ENCODE assay signal across 13 cellular contexts in genomic region chr6:41770381-41771057, GRCh38. TPM values are rescaled to one million over a fixed set of nuclear protein-coding genes. Genes with fewer than 3 reads are reported as not detected.
A peak's percentile ranks its signal among the peaks of the same experiment; 100 is the strongest.
DNase-seq lines count a peak whose midpoint lies in the region; ATAC-seq and TF ChIP-seq lines count a peak whose summit lies in the region.
"Had no signal": no experiment of that assay in that cellular context is flagged by ENCODE, and none has a peak within 500 bp of the region (broad histone marks: within the 10 kb centered on the region; RNA-seq: fewer than 3 reads in every experiment).

No MANE protein-coding gene starts in this region.

- no peak for TF ChIP-seq POLR2A in erythroblast (IDR thresholded peaks at IDR 0.05; ENCODE audit: low read length)

- H3K27me3 ChIP-seq in H7 (ENCODE audit: control insufficient read depth, insufficient read depth, low read length) = no peaks in the 10 kb centered on the region

- no peaks in the 10 kb centered on the region for H3K27me3 Mint-ChIP-seq in activated CD4-positive, alpha-beta T cell treated with anti-CD3 and anti-CD28 coated beads, Interleukin-2, amount 10 ng/mL, durations not matched to agents 7 days and 5 days
- no peaks in the 10 kb centered on the region for H3K27me3 Mint-ChIP-seq in activated CD4-positive, alpha-beta T cell treated with anti-CD3 and anti-CD28 coated beads for 36 hours
- H3K27me3 Mint-ChIP-seq: CD4-positive, alpha-beta T cell had no signal

- DNase-seq in activated CD4-positive, alpha-beta T cell treated with anti-CD3 and anti-CD28 coated beads, Interleukin-2, amount 10 ng/mL, durations not matched to agents 7 days and 5 days = no peak
- no peak for DNase-seq in activated CD4-positive, alpha-beta T cell treated with anti-CD3 and anti-CD28 coated beads for 36 hours
- DNase-seq in H7 = peak; percentile 54
- peak; percentile 35 for DNase-seq in islet precursor cell
- DNase-seq in posterior vena cava (ENCODE audit: low spot score) = peak; percentile 62
- DNase-seq in erythroblast (lab: John Stamatoyannopoulos, UW) = no peak
- no peak for DNase-seq in SIG-M5 (lab: John Stamatoyannopoulos, UW)
- DNase-seq: AML-193; Caco-2; CD4-positive, alpha-beta T cell; GOT3; H9 had no signal

- POLR2A ChIA-PET in activated CD4-positive, alpha-beta T cell treated with anti-CD3 and anti-CD28 coated beads, Interleukin-2, amount 10 ng/mL, durations not matched to agents 7 days and 5 days (lab: Charles Lee) = no interaction called here
- POLR2A ChIA-PET in activated CD4-positive, alpha-beta T cell treated with anti-CD3 and anti-CD28 coated beads for 36 hours (lab: Charles Lee) = no interaction called here

- H3K36me3 ChIP-seq in H7 (replicated peaks; ENCODE audit: control insufficient read depth, insufficient read depth, low read length) = peaks cover 7% of the 10 kb centered on the region

- no peaks in the 10 kb centered on the region for H3K9me3 Mint-ChIP-seq in activated CD4-positive, alpha-beta T cell treated with anti-CD3 and anti-CD28 coated beads, Interleukin-2, amount 10 ng/mL, durations not matched to agents 7 days and 5 days
- H3K9me3 Mint-ChIP-seq in activated CD4-positive, alpha-beta T cell treated with anti-CD3 and anti-CD28 coated beads for 36 hours (ENCODE audit: low read depth) = no peaks in the 10 kb centered on the region
- H3K9me3 Mint-ChIP-seq: CD4-positive, alpha-beta T cell; H9 had no signal

- CTCF ChIA-PET in activated CD4-positive, alpha-beta T cell treated with anti-CD3 and anti-CD28 coated beads, Interleukin-2, amount 10 ng/mL, durations not matched to agents 7 days and 5 days (lab: Charles Lee) = interaction anchor here (1.4 kb wide), 1 partner anchor 20 kb away, joined by 3 read pairs; no protein-coding TSS in a partner anchor
- CTCF ChIA-PET in activated CD4-positive, alpha-beta T cell treated with anti-CD3 and anti-CD28 coated beads for 36 hours (lab: Charles Lee) = no interaction called here

- peaks cover 11% of the 10 kb centered on the region for H3K36me3 Mint-ChIP-seq in activated CD4-positive, alpha-beta T cell treated with anti-CD3 and anti-CD28 coated beads, Interleukin-2, amount 10 ng/mL, durations not matched to agents 7 days and 5 days (ENCODE audit: low read depth)
- H3K36me3 Mint-ChIP-seq in activated CD4-positive, alpha-beta T cell treated with anti-CD3 and anti-CD28 coated beads for 36 hours (ENCODE audit: low read depth) = peaks cover 4% of the 10 kb centered on the region

- intact Hi-C loops in activated CD4-positive, alpha-beta T cell treated with anti-CD3 and anti-CD28 coated beads for 36 hours (cut with DNase I, micrococcal nuclease) = loop anchor here in 1 of 2 experiments (10.0 kb wide), 1 partner anchor 66 kb away; no protein-coding TSS in a partner anchor
- intact Hi-C loops in posterior vena cava (cut with DNase I) = no loop called here

- H3K4me3 Mint-ChIP-seq in activated CD4-positive, alpha-beta T cell treated with anti-CD3 and anti-CD28 coated beads, Interleukin-2, amount 10 ng/mL, durations not matched to agents 7 days and 5 days = no peak overlapping the region
- no peak overlapping the region for H3K4me3 Mint-ChIP-seq in activated CD4-positive, alpha-beta T cell treated with anti-CD3 and anti-CD28 coated beads for 36 hours
- H3K4me3 Mint-ChIP-seq: CD4-positive, alpha-beta T cell; H9 had no signal

- ATAC-seq in activated CD4-positive, alpha-beta T cell treated with anti-CD3 and anti-CD28 coated beads for 36 hours = no peak
- ATAC-seq: A549 had no signal

- H3K4me3 ChIP-seq in H7 (ENCODE audit: insufficient read depth, low read depth, low read length) = no peak overlapping the region
- H3K4me3 ChIP-seq: A549 had no signal

- H3K4me1 Mint-ChIP-seq in activated CD4-positive, alpha-beta T cell treated with anti-CD3 and anti-CD28 coated beads, Interleukin-2, amount 10 ng/mL, durations not matched to agents 7 days and 5 days = peaks cover 16% of the 10 kb centered on the region
- peaks cover 8% of the 10 kb centered on the region for H3K4me1 Mint-ChIP-seq in activated CD4-positive, alpha-beta T cell treated with anti-CD3 and anti-CD28 coated beads for 36 hours

- peak overlapping the region; percentile 9 for H3K27ac Mint-ChIP-seq in activated CD4-positive, alpha-beta T cell treated with anti-CD3 and anti-CD28 coated beads, Interleukin-2, amount 10 ng/mL, durations not matched to agents 7 days and 5 days
- H3K27ac Mint-ChIP-seq in activated CD4-positive, alpha-beta T cell treated with anti-CD3 and anti-CD28 coated beads for 36 hours = no peak overlapping the region
- H3K27ac Mint-ChIP-seq: CD4-positive, alpha-beta T cell; H9 had no signal

RNA-seq across cellular contexts. Expression of gene FRS3, which starts 9.2 kb away (rescaled TPM):
- 1 to 10 TPM; 4.6 TPM for total RNA-seq in activated CD4-positive, alpha-beta T cell treated with anti-CD3 and anti-CD28 coated beads, Interleukin-2, amount 10 ng/mL, durations not matched to agents 7 days and 5 days
- total RNA-seq in activated CD4-positive, alpha-beta T cell treated with anti-CD3 and anti-CD28 coated beads for 36 hours = 1 to 10 TPM; 4.8 to 5.6 TPM
- 2.2 and 4.2 TPM in 2 replicates for total RNA-seq in H7 (2014; rRNA removed; shearing (Covaris generic))
- 1 to 10 TPM; 4.0 to 4.2 TPM for total RNA-seq in posterior vena cava

RNA-seq across cellular contexts. Expression of gene PRICKLE4, which starts 10.1 kb away (rescaled TPM):
- total RNA-seq in activated CD4-positive, alpha-beta T cell treated with anti-CD3 and anti-CD28 coated beads, Interleukin-2, amount 10 ng/mL, durations not matched to agents 7 days and 5 days = not detected
- total RNA-seq in activated CD4-positive, alpha-beta T cell treated with anti-CD3 and anti-CD28 coated beads for 36 hours = not detected
- not detected in 2 replicates for total RNA-seq in H7 (2014; rRNA removed; shearing (Covaris generic))
- total RNA-seq in posterior vena cava = 1 to 10 TPM; 1.4 to 5.8 TPM
- total RNA-seq: CD4-positive, alpha-beta T cell had no signal

RNA-seq across cellular contexts. Expression of gene TOMM6, which starts 17.0 kb away (rescaled TPM):
- total RNA-seq in activated CD4-positive, alpha-beta T cell treated with anti-CD3 and anti-CD28 coated beads, Interleukin-2, amount 10 ng/mL, durations not matched to agents 7 days and 5 days = 100 to 1,000 TPM; 167 to 202 TPM
- 100 to 1,000 TPM; 282 to 345 TPM for total RNA-seq in activated CD4-positive, alpha-beta T cell treated with anti-CD3 and anti-CD28 coated beads for 36 hours
- total RNA-seq in H7 (2014; rRNA removed; shearing (Covaris generic)) = 81.3 and 84.2 TPM in 2 replicates
- 100 to 1,000 TPM in 1 of 2 donors, 10 to 100 TPM in 1; 84.2 to 101 TPM for total RNA-seq in posterior vena cava

RNA-seq across cellular contexts. Expression of gene PGC, which starts 23.3 kb away (rescaled TPM):
- total RNA-seq in activated CD4-positive, alpha-beta T cell treated with anti-CD3 and anti-CD28 coated beads, Interleukin-2, amount 10 ng/mL, durations not matched to agents 7 days and 5 days = not detected
- total RNA-seq in activated CD4-positive, alpha-beta T cell treated with anti-CD3 and anti-CD28 coated beads for 36 hours = not detected
- total RNA-seq in H7 (2014; rRNA removed; shearing (Covaris generic)) = not detected in 2 replicates
- not detected for total RNA-seq in posterior vena cava
- total RNA-seq: CD4-positive, alpha-beta T cell; H9 had no signal

RNA-seq across cellular contexts. Expression of gene TFEB, which starts 35.1 kb away (rescaled TPM):
- total RNA-seq in activated CD4-positive, alpha-beta T cell treated with anti-CD3 and anti-CD28 coated beads, Interleukin-2, amount 10 ng/mL, durations not matched to agents 7 days and 5 days = 10 to 100 TPM in 1 of 2 experiments, 1 to 10 TPM in 1; 9.7 to 12.5 TPM
- 1 to 10 TPM; 8.5 to 9.2 TPM for total RNA-seq in activated CD4-positive, alpha-beta T cell treated with anti-CD3 and anti-CD28 coated beads for 36 hours
- 1.4 and 1.6 TPM in 2 replicates for total RNA-seq in H7 (2014; rRNA removed; shearing (Covaris generic))
- total RNA-seq in posterior vena cava = 10 to 100 TPM; 15.1 to 20.6 TPM

Comparison
In these comparisons a context has a peak if more than half of its experiments do, and no peak if none do; other contexts are left out.
1. DNase-seq: peak in H7 (single experiment), islet precursor cell (single experiment) and posterior vena cava (single experiment); none in activated CD4-positive, alpha-beta T cell treated with anti-CD3 and anti-CD28 coated beads, Interleukin-2, amount 10 ng/mL, durations not matched to agents 7 days and 5 days (single experiment), activated CD4-positive, alpha-beta T cell treated with anti-CD3 and anti-CD28 coated beads for 36 hours (single experiment), erythroblast (0 of 2) and SIG-M5 (single experiment).